In genomic region chr21:37849703-37850102, GRCh38 we compare ENCODE assay signal across 11 cellular contexts.
A peak's percentile ranks its signal among the peaks of the same experiment; 100 is the strongest.
DNase-seq lines count a peak whose midpoint lies in the region; TF ChIP-seq lines count a peak whose summit lies in the region.
"Had no signal": no experiment of that assay in that cellular context is flagged by ENCODE, and none has a peak within 500 bp of the region (broad histone marks: within the 10 kb centered on the region; RNA-seq: fewer than 3 reads in every experiment).

No MANE protein-coding gene starts in this region.

- H3K9ac ChIP-seq in GM23248 (no peak overlapping the region), fibroblast of lung (ENCODE audit: insufficient read depth, low read length) (no peak overlapping the region)

- peak overlapping the region; percentile 41 for H3K4me2 ChIP-seq in GM23248 (ENCODE audit: unreplicated experiment)
- no peak overlapping the region for H3K4me2 ChIP-seq in fibroblast of lung (ENCODE audit: extremely low read depth, insufficient read depth, low read length)

- H2AFZ ChIP-seq in GM23248 (0 out of 2 replicates have a peak overlapping the region, but pooled peaks have one; percentile 17), fibroblast of lung (ENCODE audit: low read length) (no peak overlapping the region)

- peaks cover 5% of the 10 kb centered on the region for H3K27me3 Mint-ChIP-seq in mesothelial cell of epicardium (ENCODE audit: low read depth)

- H3K9me2 ChIP-seq in GM23248 (ENCODE audit: insufficient read depth) = no peaks in the 10 kb centered on the region

- peaks cover 14% of the 10 kb centered on the region for H3K4me1 Mint-ChIP-seq in mesothelial cell of epicardium

- H3K4me1 ChIP-seq in GM23248 (ENCODE audit: insufficient read depth) (peaks cover 41% of the 10 kb centered on the region), SJSA1 (replicated peaks) (peaks cover 38% of the 10 kb centered on the region), fibroblast of lung (ENCODE audit: control insufficient read depth, extremely low read depth, insufficient read depth, low read length) (peaks cover 28% of the 10 kb centered on the region)

- H3F3A ChIP-seq in GM23248 (ENCODE audit: insufficient read depth) = peaks cover 23% of the 10 kb centered on the region

- H4K20me1 ChIP-seq in GM23248 (ENCODE audit: insufficient read depth) = no peaks in the 10 kb centered on the region
- H4K20me1 ChIP-seq in fibroblast of lung (ENCODE audit: control insufficient read depth, extremely low read depth, insufficient read depth, low read length) = no peaks in the 10 kb centered on the region

- TF ChIP-seq CTCF in fibroblast of lung (conservative IDR thresholded peaks at IDR 0.05 in 1 of 2, IDR thresholded peaks at IDR 0.05 in 1 of 2; ENCODE audit: low read depth in 1 of 2, low read length in 2 of 2) (no peak), mesothelial cell of epicardium (IDR thresholded peaks at IDR 0.05; ENCODE audit: unreplicated experiment) (no peak)

- H3K79me2 ChIP-seq in GM23248 (ENCODE audit: insufficient read depth) (no peaks in the 10 kb centered on the region), fibroblast of lung (ENCODE audit: control insufficient read depth, insufficient read depth, low read length) (no peaks in the 10 kb centered on the region)

- in situ Hi-C loops in GM23248 (cut with MboI) = no loop called here

- H3K27me3 ChIP-seq in GM23248 (replicated peaks; ENCODE audit: insufficient read depth) (no peaks in the 10 kb centered on the region), SJSA1 (replicated peaks) (no peaks in the 10 kb centered on the region), fibroblast of lung (ENCODE audit: control insufficient read depth, insufficient read depth, low read length) (no peaks in the 10 kb centered on the region)

- no peaks in the 10 kb centered on the region for H3K9me3 ChIP-seq in GM23248 (ENCODE audit: low read depth)
- H3K9me3 ChIP-seq in SJSA1 (replicated peaks) = 0 out of 2 replicates have a peak, but pooled peaks cover 2% of the 10 kb centered on the region
- H3K9me3 ChIP-seq in fibroblast of lung (ENCODE audit: control insufficient read depth, insufficient read depth, low read depth, low read length) = no peaks in the 10 kb centered on the region

- no peaks in the 10 kb centered on the region for H3K36me3 Mint-ChIP-seq in mesothelial cell of epicardium

- H3K4me3 Mint-ChIP-seq in mesothelial cell of epicardium = no peak overlapping the region
- H3K4me3 Mint-ChIP-seq: neural crest cell had no signal

- no peak overlapping the region for H3K27ac Mint-ChIP-seq in mesothelial cell of epicardium

- peak; percentile 70 for DNase-seq in GM23248
- peak; percentile 79 to 92 for DNase-seq in SJSA1 (ENCODE audit: low read depth in 1 of 2, low spot score in 2 of 2)
- DNase-seq in fibroblast of lung (ENCODE audit: low read depth in 2 of 2) = peak; percentile 44 to 91
- peak; percentile 39 for DNase-seq in pulmonary artery endothelial cell (ENCODE audit: low read depth, low spot score)
- no peak for DNase-seq in NCI-H2227 treated with DMSO at 0.1 percent for 48 hours (lab: John Stamatoyannopoulos, UW)
- no peak for DNase-seq in GM19238 (ENCODE audit: insufficient read length, low spot score)
- no peak for DNase-seq in mesothelial cell of epicardium (ENCODE audit: low spot score in 2 of 2, unreplicated experiment in 2 of 2)
- DNase-seq: effector memory CD4-positive, alpha-beta T cell; NCI-H2081 treated with DMSO at 0.1 percent for 48 hours; T1000 had no signal

- 23 to 36% methylated on average over 2 of the region's 2 CpGs for WGBS in GM23248 (ENCODE audit: low coverage in 1 of 2, low lambda C conversion rate in 2 of 2, missing lambda C conversion rate in 2 of 2), 2 experiments

- H3K27ac ChIP-seq in GM23248 = peak overlapping the region; percentile 55
- peak overlapping the region; percentile 96 for H3K27ac ChIP-seq in SJSA1
- peak overlapping the region; percentile 68 for H3K27ac ChIP-seq in fibroblast of lung (ENCODE audit: insufficient read depth, low read length)

- no peaks in the 10 kb centered on the region for H3K36me3 ChIP-seq in GM23248 (ENCODE audit: low read depth)
- H3K36me3 ChIP-seq in SJSA1 = no peaks in the 10 kb centered on the region
- H3K36me3 ChIP-seq in fibroblast of lung (ENCODE audit: control insufficient read depth, insufficient read depth, low read length) = no peaks in the 10 kb centered on the region

- peaks cover 21% of the 10 kb centered on the region for H3K9me3 Mint-ChIP-seq in mesothelial cell of epicardium

- H3K4me3 ChIP-seq in GM23248 (no peak overlapping the region; the same call in 1 of the 2 replicates), SJSA1 (peak overlapping the region; percentile 15), fibroblast of lung (replicated peaks in 1 of 4; ENCODE audit: control extremely low read depth in 1 of 4, insufficient read depth in 1 of 4, low read depth in 3 of 4, low read length in 4 of 4) (no peak overlapping the region)

Comparison
In these comparisons a context has a peak if more than half of its experiments do, and no peak if none do; other contexts are left out.
1. DNase-seq: peak in GM23248 (single experiment), SJSA1 (2 of 2), fibroblast of lung (2 of 2) and pulmonary artery endothelial cell (single experiment); none in NCI-H2227 treated with DMSO at 0.1 percent for 48 hours (single experiment), GM19238 (single experiment) and mesothelial cell of epicardium (0 of 2).
2. Peak in every context shown above with its lines, with median percentiles within 50 percentile points of each other: H3K27ac ChIP-seq.